In genomic region chr4:161525121-161525520, GRCh38 we compare ENCODE assay signal across 22 cellular contexts.
"Had no signal": no experiment of that assay in that cellular context is flagged by ENCODE, and none has a peak within 500 bp of the region (broad histone marks: within the 10 kb centered on the region; RNA-seq: fewer than 3 reads in every experiment).

No MANE protein-coding gene starts in this region.

- DNase-seq: activated CD4-positive, alpha-beta memory T cell treated with anti-CD3 and anti-CD28 coated beads, Interleukin-2, amount 10 ng/mL, durations not matched to agents 7 days and 5 days; activated CD4-positive, alpha-beta T cell treated with anti-CD3 and anti-CD28 coated beads for 1 hour; activated CD4-positive, alpha-beta T cell treated with anti-CD3 and anti-CD28 coated beads, Interleukin-2, amount 10 ng/mL, durations not matched to agents 7 days and 5 days; activated T-cell treated with anti-CD3 and anti-CD28 coated beads, Interleukin-2, amount 50 U/mL, for 4 hours; anterior cingulate cortex; dermis blood vessel endothelial cell; effector CD4-positive, alpha-beta T cell; left lung; lower lobe of right lung; mesenchymal stem cell; naive thymus-derived CD8-positive, alpha-beta T cell; nucleus accumbens; psoas muscle; stimulated activated CD4-positive, alpha-beta T cell treated with anti-CD3 and anti-CD28 coated beads, Interleukin-15, amount 100 ng/mL, for 24 hours; stimulated activated CD4-positive, alpha-beta T cell treated with anti-CD3 and anti-CD28 coated beads, Interleukin-2, amount 100 ng/mL, for 24 hours; stimulated activated naive B cell treated with anti-CD40 and anti-IgM and Interleukin-4, amounts not matched to agents 10 μg/mL and 1 μg/mL and 100 μg/mL, for 72 hours; stomach; thyroid gland; upper lobe of left lung had no signal

- H3K27me3 ChIP-seq: left lung, pancreas, stomach, thyroid gland, upper lobe of left lung had no signal

- H3K9me3 ChIP-seq: left lung, lower lobe of right lung, pancreas, psoas muscle, stomach, thyroid gland, upper lobe of left lung had no signal

- H3K27ac ChIP-seq: left lung, lower lobe of right lung, pancreas, psoas muscle, stomach, thyroid gland, upper lobe of left lung had no signal

- ATAC-seq: activated T-cell treated with anti-CD3 and anti-CD28 coated beads, Interleukin-2, amount 50 U/mL, for 4 hours; activated T-helper 17 cell treated with anti-CD3 and anti-CD28 coated beads, Interleukin-2, amount 50 U/mL, for 72 hours; left lung; lower lobe of right lung; naive thymus-derived CD8-positive, alpha-beta T cell; pancreas; psoas muscle; stimulated activated naive B cell treated with anti-CD40 and anti-IgM and Interleukin-4, amounts not matched to agents 10 μg/mL and 1 μg/mL and 100 μg/mL, for 72 hours had no signal

- H3K4me3 ChIP-seq: left lung, lower lobe of right lung, pancreas, psoas muscle, smooth muscle cell, stomach, thyroid gland, upper lobe of left lung had no signal

- H3K4me1 ChIP-seq: left lung, lower lobe of right lung, pancreas, psoas muscle, stomach, thyroid gland, upper lobe of left lung had no signal

- H3K36me3 ChIP-seq: left lung, lower lobe of right lung, pancreas, stomach, thyroid gland, upper lobe of left lung had no signal
